In the genomic region with DNA sequence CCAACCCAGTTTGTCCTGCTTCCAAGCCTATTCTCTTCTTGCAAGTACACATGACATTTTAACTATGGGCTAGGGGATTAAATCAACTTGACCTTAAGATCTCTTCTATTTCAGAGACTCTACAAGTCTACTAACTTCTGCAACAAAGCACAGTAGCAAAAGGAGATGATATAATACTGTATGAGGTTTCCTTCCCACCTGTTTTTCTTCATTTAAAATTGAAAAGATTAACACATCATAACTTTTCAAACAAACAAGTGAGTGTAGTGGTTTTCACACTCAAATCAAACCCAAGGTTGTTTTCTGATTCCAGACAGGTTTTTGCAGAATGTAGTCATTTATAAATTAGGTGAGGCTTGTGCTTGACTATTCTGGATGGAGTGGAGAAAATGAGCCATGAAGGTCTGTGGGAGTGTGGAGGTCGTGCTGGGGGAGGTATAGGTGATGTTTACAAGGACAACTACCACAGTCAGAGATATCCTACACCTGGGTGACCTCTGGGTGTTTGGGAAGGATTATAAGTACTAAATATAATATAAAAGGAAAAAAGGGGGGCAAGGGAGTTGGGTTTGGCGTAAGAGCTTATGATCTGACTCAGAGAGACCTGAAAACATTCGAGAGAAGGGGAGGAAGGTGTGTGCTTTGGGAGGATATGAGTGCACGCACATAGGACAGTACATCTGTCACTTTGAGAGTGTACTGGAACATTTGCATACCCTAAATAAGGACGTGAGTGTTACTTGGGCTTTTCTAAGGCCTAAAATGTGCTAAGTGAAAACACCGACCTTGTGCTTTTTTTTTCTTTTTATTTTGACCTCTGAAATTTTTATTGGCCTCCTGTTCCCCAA, we compare ENCODE assay signal across 12 cellular contexts. TPM values are rescaled to one million over a fixed set of nuclear protein-coding genes. Genes with fewer than 3 reads are reported as not detected.
DNase-seq lines count a peak whose midpoint lies in the region; ATAC-seq and TF ChIP-seq lines count a peak whose summit lies in the region.
"Had no signal": no experiment of that assay in that cellular context is flagged by ENCODE, and none has a peak within 500 bp of the region (broad histone marks: within the 10 kb centered on the region; RNA-seq: fewer than 3 reads in every experiment).

No MANE protein-coding gene starts in this region.

- TF ChIP-seq CTCF in upper lobe of right lung (IDR thresholded peaks at IDR 0.05): no peak

- H3K27me3 Mint-ChIP-seq in activated T-helper 17 cell treated with anti-CD3 and anti-CD28 coated beads, Interleukin-2, amount 50 U/mL, for 72 hours: no peaks in the 10 kb centered on the region
- H3K27me3 Mint-ChIP-seq in stimulated activated naive B cell treated with anti-CD40 and anti-IgM and Interleukin-4, amounts not matched to agents 10 μg/mL and 1 μg/mL and 100 μg/mL, for 72 hours: peaks cover 30 to 42% of the 10 kb centered on the region in 2 donors

- H3K9me3 ChIP-seq in upper lobe of right lung: no peaks in the 10 kb centered on the region
- H3K9me3 ChIP-seq: thoracic aorta had no signal

- H3K36me3 Mint-ChIP-seq in activated T-helper 17 cell treated with anti-CD3 and anti-CD28 coated beads, Interleukin-2, amount 50 U/mL, for 72 hours (ENCODE audit: low read depth): peaks cover 51% of the 10 kb centered on the region
- no peaks in the 10 kb centered on the region for H3K36me3 Mint-ChIP-seq in stimulated activated naive B cell treated with anti-CD40 and anti-IgM and Interleukin-4, amounts not matched to agents 10 μg/mL and 1 μg/mL and 100 μg/mL, for 72 hours

- peaks cover 6% of the 10 kb centered on the region for H3K9me3 Mint-ChIP-seq in activated T-helper 17 cell treated with anti-CD3 and anti-CD28 coated beads, Interleukin-2, amount 50 U/mL, for 72 hours
- no peaks in the 10 kb centered on the region for H3K9me3 Mint-ChIP-seq in stimulated activated naive B cell treated with anti-CD40 and anti-IgM and Interleukin-4, amounts not matched to agents 10 μg/mL and 1 μg/mL and 100 μg/mL, for 72 hours

- ATAC-seq in GM18520 (IDR thresholded peaks at IDR 0.05; ENCODE audit: unreplicated experiment) (peak; percentile 68), HG03095 (IDR thresholded peaks at IDR 0.05; ENCODE audit: unreplicated experiment) (peak; percentile 59), GM18511 (IDR thresholded peaks at IDR 0.05; ENCODE audit: unreplicated experiment) (no peak), upper lobe of right lung (no peak)
- ATAC-seq in activated T-helper 17 cell treated with anti-CD3 and anti-CD28 coated beads, Interleukin-2, amount 50 U/mL, for 72 hours (replicated peaks): peak; percentile 93
- ATAC-seq in stimulated activated naive B cell treated with anti-CD40 and anti-IgM and Interleukin-4, amounts not matched to agents 10 μg/mL and 1 μg/mL and 100 μg/mL, for 72 hours (replicated peaks): no peak

- no peak overlapping the region for H3K27ac ChIP-seq in upper lobe of right lung
- H3K27ac ChIP-seq: thoracic aorta had no signal

- peak overlapping the region; percentile 98 for H3K27ac Mint-ChIP-seq in activated T-helper 17 cell treated with anti-CD3 and anti-CD28 coated beads, Interleukin-2, amount 50 U/mL, for 72 hours
- no peak overlapping the region for H3K27ac Mint-ChIP-seq in stimulated activated naive B cell treated with anti-CD40 and anti-IgM and Interleukin-4, amounts not matched to agents 10 μg/mL and 1 μg/mL and 100 μg/mL, for 72 hours

- H3K27me3 ChIP-seq in upper lobe of right lung: no peaks in the 10 kb centered on the region

- no peaks in the 10 kb centered on the region for H3K36me3 ChIP-seq in upper lobe of right lung
- H3K36me3 ChIP-seq: thoracic aorta had no signal

- H3K4me1 Mint-ChIP-seq in activated T-helper 17 cell treated with anti-CD3 and anti-CD28 coated beads, Interleukin-2, amount 50 U/mL, for 72 hours: peaks cover 53% of the 10 kb centered on the region
- H3K4me1 Mint-ChIP-seq in stimulated activated naive B cell treated with anti-CD40 and anti-IgM and Interleukin-4, amounts not matched to agents 10 μg/mL and 1 μg/mL and 100 μg/mL, for 72 hours: no peaks in the 10 kb centered on the region

- intact Hi-C loops in upper lobe of right lung (cut with DNase I): no loop called here

- no peaks in the 10 kb centered on the region for H3K4me1 ChIP-seq in upper lobe of right lung

- no peak overlapping the region for H3K4me3 ChIP-seq in upper lobe of right lung
- H3K4me3 ChIP-seq: thoracic aorta had no signal

- peak; percentile 36 for DNase-seq in stimulated activated CD4-positive, alpha-beta T cell treated with anti-CD3 and anti-CD28 coated beads, Interleukin-2, amount 100 ng/mL, for 4 hours (ENCODE audit: low read depth)
- no peak for DNase-seq in stimulated activated naive B cell treated with anti-CD40 and anti-IgM and Interleukin-4, amounts not matched to agents 10 μg/mL and 1 μg/mL and 100 μg/mL, for 72 hours
- no peak for DNase-seq in upper lobe of right lung
- DNase-seq: NCI-H1092, NCI-H446 treated with DMSO at 0.1 percent for 48 hours, T1000 had no signal

- peak overlapping the region; percentile 72 for H3K4me3 Mint-ChIP-seq in activated T-helper 17 cell treated with anti-CD3 and anti-CD28 coated beads, Interleukin-2, amount 50 U/mL, for 72 hours
- no peak overlapping the region for H3K4me3 Mint-ChIP-seq in stimulated activated naive B cell treated with anti-CD40 and anti-IgM and Interleukin-4, amounts not matched to agents 10 μg/mL and 1 μg/mL and 100 μg/mL, for 72 hours

RNA-seq across cellular contexts. Expression of gene CD28, which starts 57.2 kb away (rescaled TPM):
- 100 to 1,000 TPM; 242 to 382 TPM for total RNA-seq in activated T-helper 17 cell treated with anti-CD3 and anti-CD28 coated beads, Interleukin-2, amount 50 U/mL, for 72 hours
- total RNA-seq in upper lobe of right lung: 2.5 TPM
- total RNA-seq: H1 had no signal

Comparison
In these comparisons a context has a peak if more than half of its experiments do, and no peak if none do; other contexts are left out.
1. ATAC-seq: peak in GM18520 (single experiment), HG03095 (single experiment) and activated T-helper 17 cell treated with anti-CD3 and anti-CD28 coated beads, Interleukin-2, amount 50 U/mL, for 72 hours (single experiment); none in GM18511 (single experiment), stimulated activated naive B cell treated with anti-CD40 and anti-IgM and Interleukin-4, amounts not matched to agents 10 μg/mL and 1 μg/mL and 100 μg/mL, for 72 hours (0 of 2) and upper lobe of right lung (single experiment).
2. RNA of gene CD28, which starts 57.2 kb away (total RNA-seq): 242 to 382 TPM in activated T-helper 17 cell treated with anti-CD3 and anti-CD28 coated beads, Interleukin-2, amount 50 U/mL, for 72 hours; 2.5 TPM in upper lobe of right lung (single experiment); every median in the first group is over 10 times any median in the second.